8 cellular contexts compared by ENCODE assay signal in the genomic region with DNA sequence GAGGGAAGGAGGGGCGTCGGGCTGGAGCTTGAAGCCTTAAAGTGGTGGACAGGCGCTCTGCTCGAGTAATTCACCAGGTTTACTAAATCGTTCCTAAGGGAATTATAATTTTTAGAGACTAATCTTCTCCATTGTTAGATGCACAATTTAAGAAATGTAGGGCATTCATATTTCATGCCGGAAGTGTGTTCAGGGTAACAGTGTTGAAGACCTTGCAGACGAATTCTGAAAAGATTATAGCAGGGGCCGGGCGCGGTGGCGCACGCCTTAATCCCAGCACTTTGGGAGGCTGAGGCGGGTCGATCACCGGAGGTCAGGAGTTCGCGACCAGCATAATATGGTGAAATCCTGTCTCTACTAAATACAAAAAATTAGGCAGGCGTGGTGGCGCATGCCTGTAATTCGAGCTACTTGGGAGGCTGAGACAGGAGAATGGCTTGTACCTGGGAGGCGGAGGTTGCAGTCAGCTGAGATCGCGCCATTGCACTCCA. TPM values are rescaled to one million over a fixed set of nuclear protein-coding genes. Genes with fewer than 3 reads are reported as not detected.
DNase-seq lines count a peak whose midpoint lies in the region; ATAC-seq and TF ChIP-seq lines count a peak whose summit lies in the region.

No MANE protein-coding gene starts in this region.

- no peaks in the 10 kb centered on the region for H3K27me3 ChIP-seq in AG04450 (ENCODE audit: control insufficient read depth, insufficient read depth, low read length)
- no peaks in the 10 kb centered on the region for H3K27me3 ChIP-seq in hepatocyte
- no peaks in the 10 kb centered on the region for H3K27me3 ChIP-seq in thymus (ENCODE audit: control insufficient read depth, insufficient read depth)

- peak; percentile 3 for ATAC-seq in GM21529 (IDR thresholded peaks at IDR 0.05; ENCODE audit: unreplicated experiment)

- H3K36me3 ChIP-seq in hepatocyte (replicated peaks; ENCODE audit: insufficient read depth, low read depth): no peaks in the 10 kb centered on the region
- peaks cover 9% of the 10 kb centered on the region for H3K36me3 ChIP-seq in thymus (ENCODE audit: control insufficient read depth, insufficient read depth)

- CTCF ChIA-PET in AG04450 (lab: Charles Lee): no interaction called here

- H3K9me3 ChIP-seq in AG04450 (ENCODE audit: control insufficient read depth, insufficient read depth, low read length) (no peaks in the 10 kb centered on the region), hepatocyte (ENCODE audit: low read depth) (no peaks in the 10 kb centered on the region), thymus (ENCODE audit: control insufficient read depth) (no peaks in the 10 kb centered on the region)

- no peak overlapping the region for H3K27ac ChIP-seq in AG04450 (ENCODE audit: low read depth, low read length)
- peak overlapping the region; percentile 39 for H3K27ac ChIP-seq in hepatocyte
- peak overlapping the region; percentile 90 for H3K27ac ChIP-seq in thymus (ENCODE audit: low read depth)

- H3K4me1 ChIP-seq in hepatocyte (ENCODE audit: insufficient read depth) (peaks cover 12% of the 10 kb centered on the region), thymus (ENCODE audit: control insufficient read depth, insufficient read depth, low read length) (peaks cover 3% of the 10 kb centered on the region)

- TF ChIP-seq CTCF in AG04450 (IDR thresholded peaks at IDR 0.05; ENCODE audit: low read depth, low read length): no peak
- no peak for TF ChIP-seq CTCF in WI38 (IDR thresholded peaks at IDR 0.05; ENCODE audit: low read depth, low read length)
- no peak for TF ChIP-seq CTCF in hepatocyte (IDR thresholded peaks at IDR 0.05; ENCODE audit: poor library complexity)

- POLR2A ChIA-PET in AG04450 (lab: Yijun Ruan, JAX): interaction anchor here (0.6 to 1.5 kb wide), 10 partner anchors 9 to 1456 kb away, joined by 3 to 9 read pairs (median 4); a partner anchor contains a TSS

- H2AFZ ChIP-seq in hepatocyte: peak overlapping the region; percentile 59

- peak overlapping the region; percentile 82 for H3K4me3 ChIP-seq in AG04450 (ENCODE audit: low read depth, low read length)
- H3K4me3 ChIP-seq in WI38 (ENCODE audit: low read depth, low read length): peak overlapping the region; percentile 97
- no peak overlapping the region for H3K4me3 ChIP-seq in hepatocyte
- H3K4me3 ChIP-seq in thymus (ENCODE audit: low read length): peak overlapping the region; percentile 71

- DNase-seq in AG04450 (ENCODE audit: low read depth, low spot score): no peak
- DNase-seq in hepatocyte (ENCODE audit: low spot score): no peak
- no peak for DNase-seq in NCI-H2196 treated with DMSO at 0.1 percent for 48 hours (lab: John Stamatoyannopoulos, UW; ENCODE audit: unreplicated experiment)
- DNase-seq in HUDEP-2 (lab: John Stamatoyannopoulos, UW; ENCODE audit: unreplicated experiment in 76 of 76): no peak
- DNase-seq in NCI-H1092 treated with DMSO at 0.1 percent for 48 hours (lab: John Stamatoyannopoulos, UW): no peak

- peak overlapping the region; percentile 70 for H3K4me2 ChIP-seq in hepatocyte

- peaks cover 45% of the 10 kb centered on the region for H3K79me2 ChIP-seq in hepatocyte

- H4K20me1 ChIP-seq in hepatocyte (ENCODE audit: insufficient read depth, poor library complexity, severe bottlenecking): peaks cover 17% of the 10 kb centered on the region

- no peaks in the 10 kb centered on the region for H3K9me2 ChIP-seq in hepatocyte (replicated peaks; ENCODE audit: insufficient read depth)

- 68% methylated on average over 23 of the region's 23 CpGs for WGBS in hepatocyte (ENCODE audit: low lambda C conversion rate, missing lambda C conversion rate)
- 48% methylated on average over 23 of the region's 23 CpGs for WGBS in thymus

RNA-seq across cellular contexts. Expression of a gene that starts 0.4 kb away (rescaled TPM):
- polyA plus RNA-seq in AG04450 (2011; rRNA removed) (40.2 and 77.8 TPM in 2 replicates), hepatocyte (252 and 253 TPM in 2 replicates), thymus (150 TPM)
- polyA minus RNA-seq in AG04450 (2011; rRNA and poly(A)+ RNA removed): 7.5 and 8.4 TPM in 2 replicates
- 42.9 and 50.9 TPM in 2 replicates for total RNA-seq in hepatocyte

RNA-seq across cellular contexts. Expression of a gene that starts 31.4 kb away (rescaled TPM):
- polyA plus RNA-seq in AG04450 (2011; rRNA removed) (45.4 and 65.9 TPM in 2 replicates), hepatocyte (55.0 and 77.0 TPM in 2 replicates), thymus (66.9 TPM)
- 22.4 and 41.8 TPM in 2 replicates for polyA minus RNA-seq in AG04450 (2011; rRNA and poly(A)+ RNA removed)
- 78.2 and 102 TPM in 2 replicates for total RNA-seq in hepatocyte

RNA-seq across cellular contexts. Expression of a gene that starts 46.1 kb away (rescaled TPM):
- polyA plus RNA-seq in AG04450 (2011; rRNA removed) (0.29 TPM in 1 of 2 replicates, not detected in the other), hepatocyte (14.6 and 19.9 TPM in 2 replicates), thymus (2.4 TPM)
- polyA minus RNA-seq in AG04450 (2011; rRNA and poly(A)+ RNA removed): 0.04 TPM in 1 of 2 replicates, not detected in the other
- 17.5 and 21.6 TPM in 2 replicates for total RNA-seq in hepatocyte
